9 cellular contexts compared by ENCODE assay signal in the genomic region with DNA sequence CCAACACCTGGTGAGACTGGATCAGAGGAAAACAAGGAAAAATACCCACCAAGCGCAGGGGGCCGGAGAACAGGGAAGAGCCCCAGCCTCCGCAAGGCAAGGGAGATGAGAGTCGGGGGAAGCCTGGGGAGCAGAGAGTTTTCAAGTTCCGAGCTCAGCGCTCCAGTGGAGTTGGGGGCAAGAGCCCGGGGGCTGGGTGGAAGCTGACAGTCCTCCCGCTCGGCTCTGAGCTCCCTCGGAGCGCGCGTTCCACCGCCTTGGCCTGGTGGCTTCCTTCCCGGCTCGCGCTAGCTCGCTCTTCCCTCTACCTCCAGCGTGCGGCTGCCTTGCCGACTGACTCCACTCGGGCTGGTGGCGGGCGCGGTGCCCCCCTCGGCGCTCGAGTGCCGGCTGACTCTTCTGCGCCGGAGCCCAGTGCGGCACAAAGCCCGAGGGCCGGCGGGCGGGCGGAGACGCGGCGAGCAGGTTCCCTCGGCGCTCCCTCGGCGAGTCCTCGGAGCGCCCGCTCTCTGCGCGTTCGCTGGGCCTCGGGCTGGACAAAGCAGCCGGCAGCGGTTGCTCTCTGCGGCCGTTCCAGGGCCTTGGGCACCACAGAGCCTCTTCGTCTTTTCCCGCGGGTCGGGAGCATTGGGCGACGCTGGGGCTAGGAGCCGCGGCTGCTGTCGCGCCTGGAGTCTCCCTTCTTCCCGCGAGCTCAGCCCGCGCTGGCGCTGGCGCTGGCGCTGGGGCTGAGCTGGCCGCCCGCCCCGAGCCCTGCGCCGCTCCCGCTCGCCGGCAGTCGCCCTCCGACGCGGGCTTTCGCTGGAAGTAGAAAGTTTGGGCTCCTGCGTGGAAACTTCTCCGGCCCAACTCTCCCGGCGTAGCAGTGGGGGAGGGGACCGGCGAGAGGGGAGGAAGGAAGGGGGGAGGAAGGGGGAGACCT. TPM values are rescaled to one million over a fixed set of nuclear protein-coding genes. Genes with fewer than 3 reads are reported as not detected.
DNase-seq lines count a peak whose midpoint lies in the region; ATAC-seq and TF ChIP-seq lines count a peak whose summit lies in the region.
"Had no signal": no experiment of that assay in that cellular context is flagged by ENCODE, and none has a peak within 500 bp of the region (broad histone marks: within the 10 kb centered on the region; RNA-seq: fewer than 3 reads in every experiment).

No MANE protein-coding gene starts in this region.

- H3K9me3 ChIP-seq in effector memory CD4-positive, alpha-beta T cell (ENCODE audit: control insufficient read depth, low read length), result no peaks in the 10 kb centered on the region
- no peaks in the 10 kb centered on the region for H3K9me3 ChIP-seq in muscle layer of duodenum (ENCODE audit: control insufficient read depth in 1 of 2, low read length in 2 of 2)

- H3K4me1 Mint-ChIP-seq in activated naive CD4-positive, alpha-beta T cell treated with anti-CD3 and anti-CD28 coated beads, Interleukin-2, amount 50 U/mL, for 24 hours, result peaks cover 56% of the 10 kb centered on the region

- peaks cover 5% of the 10 kb centered on the region for H3K36me3 Mint-ChIP-seq in activated naive CD4-positive, alpha-beta T cell treated with anti-CD3 and anti-CD28 coated beads, Interleukin-2, amount 50 U/mL, for 24 hours

- peak overlapping the region; percentile 6 for H3K27ac Mint-ChIP-seq in activated naive CD4-positive, alpha-beta T cell treated with anti-CD3 and anti-CD28 coated beads, Interleukin-2, amount 50 U/mL, for 24 hours

- H3K4me3 Mint-ChIP-seq in activated naive CD4-positive, alpha-beta T cell treated with anti-CD3 and anti-CD28 coated beads, Interleukin-2, amount 50 U/mL, for 24 hours, result peak overlapping the region; percentile 83

- no peak overlapping the region for H3K27ac ChIP-seq in effector memory CD4-positive, alpha-beta T cell (ENCODE audit: insufficient read depth, low read length, poor library complexity, severe bottlenecking)
- no peak overlapping the region for H3K27ac ChIP-seq in muscle layer of duodenum (ENCODE audit: low read length)

- H3K4me3 ChIP-seq in effector memory CD4-positive, alpha-beta T cell (ENCODE audit: insufficient read depth, low read depth, low read length, poor library complexity, severe bottlenecking), result peak overlapping the region; percentile 49
- peak overlapping the region; percentile 23 to 63 for H3K4me3 ChIP-seq in muscle layer of duodenum (ENCODE audit: low read depth in 1 of 2, low read length in 2 of 2)
- H3K4me3 ChIP-seq: lung had no signal

- no peaks in the 10 kb centered on the region for H3K9me3 Mint-ChIP-seq in activated naive CD4-positive, alpha-beta T cell treated with anti-CD3 and anti-CD28 coated beads, Interleukin-2, amount 50 U/mL, for 24 hours

- H3K27me3 Mint-ChIP-seq in activated naive CD4-positive, alpha-beta T cell treated with anti-CD3 and anti-CD28 coated beads, Interleukin-2, amount 50 U/mL, for 24 hours, result peaks cover 63% of the 10 kb centered on the region

- no peak for DNase-seq in activated naive CD4-positive, alpha-beta T cell (lab: John Stamatoyannopoulos, UW)
- no peak for DNase-seq in effector memory CD4-positive, alpha-beta T cell
- DNase-seq in NCI-H2029 treated with DMSO at 0.1 percent for 48 hours (lab: John Stamatoyannopoulos, UW) (no peak), NOMO-1 treated with DMSO at 0.1 percent for 48 hours (lab: John Stamatoyannopoulos, UW; ENCODE audit: unreplicated experiment) (no peak)

- H3K27me3 ChIP-seq in effector memory CD4-positive, alpha-beta T cell (replicated peaks; ENCODE audit: control insufficient read depth, insufficient read depth, low read length, poor library complexity, severe bottlenecking), result peaks cover 90% of the 10 kb centered on the region
- peaks cover 88% of the 10 kb centered on the region for H3K27me3 ChIP-seq in muscle layer of duodenum (ENCODE audit: low read depth, low read length)

- no peaks in the 10 kb centered on the region for H3K36me3 ChIP-seq in effector memory CD4-positive, alpha-beta T cell (ENCODE audit: control insufficient read depth, insufficient read depth, low read length)
- no peaks in the 10 kb centered on the region for H3K36me3 ChIP-seq in muscle layer of duodenum (ENCODE audit: control insufficient read depth in 1 of 2, insufficient read depth in 2 of 2, low read length in 2 of 2)

- ATAC-seq in GM19035 (IDR thresholded peaks at IDR 0.05; ENCODE audit: unreplicated experiment), result no peak

- H3K4me1 ChIP-seq in effector memory CD4-positive, alpha-beta T cell (ENCODE audit: control insufficient read depth, insufficient read depth, low read length, poor library complexity, severe bottlenecking), result peaks cover 66% of the 10 kb centered on the region
- peaks cover 4 to 71% of the 10 kb centered on the region in 2 donors for H3K4me1 ChIP-seq in muscle layer of duodenum (ENCODE audit: control insufficient read depth in 1 of 2, insufficient read depth in 2 of 2, low read length in 2 of 2)

TF ChIP-seq in PFSK-1, 5 proteins besides CTCF, POLR2A, EP300 and RAD21:
- TF ChIP-seq SIN3A (IDR thresholded peaks at IDR 0.05; ENCODE audit: borderline replicate concordance, insufficient read depth, low read length) (no peak), FOXP2 (optimal IDR thresholded peaks at IDR 0.05; ENCODE audit: borderline replicate concordance, extremely low read depth, extremely low read length, insufficient read depth) (peak; percentile 13), POLR2AphosphoS5 (IDR thresholded peaks at IDR 0.05; ENCODE audit: low read depth, low read length) (no peak)

RNA-seq across cellular contexts. Expression of a gene that starts 1.0 kb away (rescaled TPM):
- polyA plus RNA-seq in PFSK-1 (2012; ENCODE audit: insufficient read length, low read depth), result 9.8 TPM
